ENCODE assay signal across 27 cellular contexts in genomic region chr16:79110242-79110641, GRCh38.
"Had no signal": no experiment of that assay in that cellular context is flagged by ENCODE, and none has a peak within 500 bp of the region (broad histone marks: within the 10 kb centered on the region; RNA-seq: fewer than 3 reads in every experiment).

No MANE protein-coding gene starts in this region.

- H3K36me3 ChIP-seq: ascending aorta, breast epithelium, cardiac muscle cell, colonic mucosa had no signal

- H3K27me3 Mint-ChIP-seq: activated CD4-positive, alpha-beta memory T cell treated with anti-CD3 and anti-CD28 coated beads for 36 hours; activated CD4-positive, alpha-beta T cell treated with anti-CD3 and anti-CD28 coated beads for 36 hours had no signal

- DNase-seq: activated CD4-positive, alpha-beta memory T cell treated with anti-CD3 and anti-CD28 coated beads for 36 hours; activated CD4-positive, alpha-beta T cell treated with anti-CD3 and anti-CD28 coated beads for 36 hours; activated CD4-positive, alpha-beta T cell treated with anti-CD3 and anti-CD28 coated beads, Interleukin-2, amount 10 ng/mL, durations not matched to agents 24 days and 14 days; activated CD4-positive, CD25-positive, alpha-beta regulatory T cell; activated CD4-positive, CD25-positive, alpha-beta regulatory T cell treated with anti-CD3 and anti-CD28 coated beads, Interleukin-2, amount 50 U/mL, for 72 hours; activated CD8-positive, alpha-beta memory T cell treated with anti-CD3 and anti-CD28 coated beads, Interleukin-2, amount 10 ng/mL, durations not matched to agents 7 days and 5 days; activated CD8-positive, alpha-beta memory T cell treated with anti-CD3 and anti-CD28 coated beads, Interleukin-2, amount 50 U/mL, for 4 hours; activated CD8-positive, alpha-beta T cell treated with anti-CD3 and anti-CD28 coated beads, Interleukin-2, amount 10 ng/mL, durations not matched to agents 7 days and 5 days; activated gamma-delta T cell; activated naive CD4-positive, alpha-beta T cell; activated naive CD4-positive, alpha-beta T cell treated with anti-CD3 and anti-CD28 coated beads, Interleukin-2, amount 10 ng/mL, durations not matched to agents 7 days and 5 days; activated naive CD8-positive, alpha-beta T cell treated with anti-CD3 and anti-CD28 coated beads, Interleukin-2, amount 10 ng/mL, durations not matched to agents 7 days and 5 days; activated T-cell treated with anti-CD3 and anti-CD28 coated beads, Interleukin-2, amount 50 U/mL, for 1 hour; activated T-cell treated with anti-CD3 and anti-CD28 coated beads, Interleukin-2, amount 50 U/mL, for 48 hours; central memory CD4-positive, alpha-beta T cell; cerebellar nuclear complex; colonic mucosa; effector CD8-positive, alpha-beta T cell; foreskin fibroblast; T-helper 2 cell had no signal

- H3K27ac Mint-ChIP-seq: activated CD4-positive, alpha-beta memory T cell treated with anti-CD3 and anti-CD28 coated beads for 36 hours; activated CD4-positive, alpha-beta T cell treated with anti-CD3 and anti-CD28 coated beads for 36 hours; activated CD4-positive, alpha-beta T cell treated with anti-CD3 and anti-CD28 coated beads, Interleukin-2, amount 10 ng/mL, durations not matched to agents 24 days and 14 days; activated CD8-positive, alpha-beta memory T cell treated with anti-CD3 and anti-CD28 coated beads, Interleukin-2, amount 10 ng/mL, durations not matched to agents 7 days and 5 days; activated CD8-positive, alpha-beta T cell treated with anti-CD3 and anti-CD28 coated beads, Interleukin-2, amount 10 ng/mL, durations not matched to agents 7 days and 5 days; activated naive CD4-positive, alpha-beta T cell treated with anti-CD3 and anti-CD28 coated beads, Interleukin-2, amount 10 ng/mL, durations not matched to agents 7 days and 5 days; activated naive CD4-positive, alpha-beta T cell treated with anti-CD3 and anti-CD28 coated beads, Interleukin-2, amount 50 U/mL, for 72 hours; activated naive CD8-positive, alpha-beta T cell treated with anti-CD3 and anti-CD28 coated beads, Interleukin-2, amount 10 ng/mL, durations not matched to agents 7 days and 5 days; activated T-helper 1 cell treated with anti-CD3 and anti-CD28 coated beads, Interleukin-12 subunit alpha, Interleukin-12 subunit beta, Interleukin-2, Interleukin-4 antibody, amounts not matched to agents 30 ng/mL and 10 ng/mL and 1 ng/mL, durations not matched to agents 14 hours and 24 hours and 36 hours; brain had no signal

- H3K9me3 ChIP-seq: ascending aorta, breast epithelium, colonic mucosa had no signal

- H3K4me3 ChIP-seq: ascending aorta, breast epithelium, cardiac muscle cell, colonic mucosa had no signal

- H3K27ac ChIP-seq: ascending aorta, breast epithelium, cardiac muscle cell, colonic mucosa had no signal

- H3K4me1 ChIP-seq: ascending aorta, breast epithelium, colonic mucosa had no signal

- H3K4me3 Mint-ChIP-seq: activated CD4-positive, alpha-beta memory T cell treated with anti-CD3 and anti-CD28 coated beads for 36 hours; activated CD4-positive, alpha-beta T cell treated with anti-CD3 and anti-CD28 coated beads for 36 hours; activated CD4-positive, alpha-beta T cell treated with anti-CD3 and anti-CD28 coated beads, Interleukin-2, amount 10 ng/mL, durations not matched to agents 24 days and 14 days; activated CD8-positive, alpha-beta memory T cell treated with anti-CD3 and anti-CD28 coated beads, Interleukin-2, amount 10 ng/mL, durations not matched to agents 7 days and 5 days; activated CD8-positive, alpha-beta T cell treated with anti-CD3 and anti-CD28 coated beads, Interleukin-2, amount 10 ng/mL, durations not matched to agents 7 days and 5 days; activated naive CD4-positive, alpha-beta T cell treated with anti-CD3 and anti-CD28 coated beads, Interleukin-2, amount 10 ng/mL, durations not matched to agents 7 days and 5 days; activated naive CD8-positive, alpha-beta T cell treated with anti-CD3 and anti-CD28 coated beads, Interleukin-2, amount 10 ng/mL, durations not matched to agents 7 days and 5 days; activated T-helper 1 cell treated with anti-CD3 and anti-CD28 coated beads, Interleukin-12 subunit alpha, Interleukin-12 subunit beta, Interleukin-2, Interleukin-4 antibody, amounts not matched to agents 30 ng/mL and 10 ng/mL and 1 ng/mL, durations not matched to agents 14 hours and 24 hours and 36 hours; brain had no signal

- H3K9me3 Mint-ChIP-seq: activated CD4-positive, alpha-beta memory T cell treated with anti-CD3 and anti-CD28 coated beads for 36 hours; activated naive CD4-positive, alpha-beta T cell treated with anti-CD3 and anti-CD28 coated beads, Interleukin-2, amount 10 ng/mL, durations not matched to agents 7 days and 5 days; activated naive CD4-positive, alpha-beta T cell treated with anti-CD3 and anti-CD28 coated beads, Interleukin-2, amount 50 U/mL, for 72 hours had no signal

- H3K36me3 Mint-ChIP-seq: activated CD4-positive, alpha-beta memory T cell treated with anti-CD3 and anti-CD28 coated beads for 36 hours; activated CD8-positive, alpha-beta memory T cell treated with anti-CD3 and anti-CD28 coated beads, Interleukin-2, amount 10 ng/mL, durations not matched to agents 7 days and 5 days; activated naive CD4-positive, alpha-beta T cell treated with anti-CD3 and anti-CD28 coated beads, Interleukin-2, amount 10 ng/mL, durations not matched to agents 7 days and 5 days; activated naive CD8-positive, alpha-beta T cell treated with anti-CD3 and anti-CD28 coated beads, Interleukin-2, amount 10 ng/mL, durations not matched to agents 7 days and 5 days; brain had no signal

- H3K27me3 ChIP-seq: ascending aorta, breast epithelium, cardiac muscle cell, colonic mucosa had no signal

- H3K4me1 Mint-ChIP-seq: activated CD4-positive, alpha-beta T cell treated with anti-CD3 and anti-CD28 coated beads for 36 hours; activated CD4-positive, alpha-beta T cell treated with anti-CD3 and anti-CD28 coated beads, Interleukin-2, amount 10 ng/mL, durations not matched to agents 24 days and 14 days; activated CD8-positive, alpha-beta memory T cell treated with anti-CD3 and anti-CD28 coated beads, Interleukin-2, amount 10 ng/mL, durations not matched to agents 7 days and 5 days; activated naive CD4-positive, alpha-beta T cell treated with anti-CD3 and anti-CD28 coated beads, Interleukin-2, amount 10 ng/mL, durations not matched to agents 7 days and 5 days; activated naive CD8-positive, alpha-beta T cell treated with anti-CD3 and anti-CD28 coated beads, Interleukin-2, amount 10 ng/mL, durations not matched to agents 7 days and 5 days had no signal

- ATAC-seq: activated CD4-positive, alpha-beta T cell treated with anti-CD3 and anti-CD28 coated beads for 36 hours; activated CD8-positive, alpha-beta memory T cell treated with anti-CD3 and anti-CD28 coated beads, Interleukin-2, amount 10 ng/mL, durations not matched to agents 7 days and 5 days; activated CD8-positive, alpha-beta T cell treated with anti-CD3 and anti-CD28 coated beads, Interleukin-2, amount 10 ng/mL, durations not matched to agents 7 days and 5 days; activated naive CD4-positive, alpha-beta T cell treated with anti-CD3 and anti-CD28 coated beads, Interleukin-2, amount 50 U/mL, for 72 hours; esophagus mucosa had no signal
